Comparison of ENCODE assay signal across 2 cellular contexts in genomic region chr12:24414421-24414820, GRCh38.
TF ChIP-seq lines count a peak whose summit lies in the region.

No MANE protein-coding gene starts in this region.

TF ChIP-seq in IMR-90, 13 proteins besides CTCF, POLR2A, EP300 and RAD21:
- TF ChIP-seq RCOR1 (IDR thresholded peaks at IDR 0.05; ENCODE audit: insufficient replicate concordance, low read length) = no peak
- TF ChIP-seq RFX5 (IDR thresholded peaks at IDR 0.05; ENCODE audit: low read depth, low read length) = no peak
- TF ChIP-seq CEBPB (IDR thresholded peaks at IDR 0.05; ENCODE audit: low read depth, low read length) = no peak
- no peak for TF ChIP-seq MAFK (IDR thresholded peaks at IDR 0.05; ENCODE audit: low read depth, low read length)
- no peak for TF ChIP-seq MAZ (IDR thresholded peaks at IDR 0.05; ENCODE audit: borderline replicate concordance, low read depth, low read length)
- TF ChIP-seq ELK1 (IDR thresholded peaks at IDR 0.05; ENCODE audit: borderline replicate concordance, low read depth, low read length) = no peak
- TF ChIP-seq NFE2L2 (IDR thresholded peaks at IDR 0.05; ENCODE audit: low read depth, low read length) = no peak
- no peak for TF ChIP-seq SMC3 (IDR thresholded peaks at IDR 0.05; ENCODE audit: low read depth, low read length)
- no peak for TF ChIP-seq MXI1 (IDR thresholded peaks at IDR 0.05; ENCODE audit: borderline replicate concordance, low read depth, low read length)
- no peak for TF ChIP-seq BHLHE40 (IDR thresholded peaks at IDR 0.05; ENCODE audit: low read depth, low read length)
- TF ChIP-seq FOS (IDR thresholded peaks at IDR 0.05; ENCODE audit: low read depth, low read length) = no peak

TF ChIP-seq in GM12891, 5 proteins besides CTCF, POLR2A, EP300 and RAD21:
- TF ChIP-seq SPI1 (IDR thresholded peaks at IDR 0.05; ENCODE audit: low read depth, low read length) = no peak
- TF ChIP-seq PAX5 (IDR thresholded peaks at IDR 0.05; ENCODE audit: insufficient read depth, low read length, severe bottlenecking) = no peak
- TF ChIP-seq TAF1 (IDR thresholded peaks at IDR 0.05; ENCODE audit: low read depth, low read length) = no peak
- TF ChIP-seq POLR2AphosphoS5 (IDR thresholded peaks at IDR 0.05; ENCODE audit: low read depth, low read length) = no peak
